21 cellular contexts compared by ENCODE assay signal in genomic region chr1:8541961-8542521, GRCh38.
A peak's percentile ranks its signal among the peaks of the same experiment; 100 is the strongest.
DNase-seq lines count a peak whose midpoint lies in the region; ATAC-seq and TF ChIP-seq lines count a peak whose summit lies in the region.
"Had no signal": no experiment of that assay in that cellular context is flagged by ENCODE, and none has a peak within 500 bp of the region (broad histone marks: within the 10 kb centered on the region; RNA-seq: fewer than 3 reads in every experiment).

No MANE protein-coding gene starts in this region.

- TF ChIP-seq CTCF in left ventricle myocardium inferior (IDR thresholded peaks at IDR 0.05; ENCODE audit: borderline replicate concordance) (no peak), cardiac fibroblast (IDR thresholded peaks at IDR 0.05; ENCODE audit: low read depth, low read length) (no peak), left lung (IDR thresholded peaks at IDR 0.05) (no peak)

- DNase-seq in left ventricle myocardium superior (no peak), left ventricle myocardium inferior (no peak), cardiac fibroblast (ENCODE audit: low read depth in 2 of 2) (peak; percentile 45 to 77), left lung (no peak), NCI-H510A (lab: John Stamatoyannopoulos, UW) (no peak), iPS-NIHi7 (ENCODE audit: extremely low spot score) (no peak)
- no peak for DNase-seq in activated CD4-positive, alpha-beta T cell treated with anti-CD3 and anti-CD28 coated beads, Interleukin-2, amount 50 U/mL, for 1 hour
- DNase-seq: activated CD4-positive, alpha-beta T cell treated with anti-CD3 and anti-CD28 coated beads, Interleukin-2, amount 10 ng/mL, durations not matched to agents 24 days and 14 days; activated CD8-positive, alpha-beta memory T cell treated with anti-CD3 and anti-CD28 coated beads, Interleukin-2, amount 50 U/mL, for 48 hours; activated naive CD4-positive, alpha-beta T cell; anterior cingulate cortex; gastrocnemius medialis; Kasumi-1; lower lobe of right lung; naive B cell; NCI-H1436; SK-N-SH had no signal

- no peaks in the 10 kb centered on the region for H3K9me3 ChIP-seq in left ventricle myocardium inferior (replicated peaks)
- no peaks in the 10 kb centered on the region for H3K9me3 ChIP-seq in left lung
- H3K9me3 ChIP-seq: gastrocnemius medialis, lower lobe of right lung had no signal

- H3K27me3 ChIP-seq in left ventricle myocardium inferior (ENCODE audit: low read depth) (no peaks in the 10 kb centered on the region), left lung (no peaks in the 10 kb centered on the region)
- H3K27me3 ChIP-seq: BLaER1, gastrocnemius medialis had no signal

- H3K36me3 ChIP-seq in left ventricle myocardium inferior (peaks cover 5% of the 10 kb centered on the region), left lung (no peaks in the 10 kb centered on the region)
- H3K36me3 ChIP-seq: gastrocnemius medialis had no signal

- peaks cover 8% of the 10 kb centered on the region for H3K4me1 ChIP-seq in left ventricle myocardium inferior
- H3K4me1 ChIP-seq in left lung: peaks cover 0 to 3% of the 10 kb centered on the region in 2 donors
- H3K4me1 ChIP-seq: parathyroid adenoma had no signal

- H3K27ac ChIP-seq in left ventricle myocardium inferior (replicated peaks): no peak overlapping the region
- H3K27ac ChIP-seq in left lung: no peak overlapping the region
- H3K27ac ChIP-seq: BLaER1, gastrocnemius medialis, lower lobe of right lung, parathyroid adenoma had no signal

- H3K4me3 ChIP-seq in left ventricle myocardium inferior (no peak overlapping the region), cardiac fibroblast (replicated peaks in 1 of 2; ENCODE audit: low read depth in 2 of 2, low read length in 2 of 2) (no peak overlapping the region), left lung (no peak overlapping the region)
- H3K4me3 ChIP-seq: BLaER1, gastrocnemius medialis, lower lobe of right lung had no signal

- intact Hi-C loops in left ventricle myocardium superior (cut with micrococcal nuclease): no loop called here
- intact Hi-C loops in left ventricle myocardium inferior (cut with micrococcal nuclease): no loop called here
- intact Hi-C loops in left lung (cut with DNase I): no loop called here

- ATAC-seq in left ventricle myocardium superior: peak; percentile 45
- peak; percentile 7 for ATAC-seq in left lung
- no peak for ATAC-seq in GM18873 (IDR thresholded peaks at IDR 0.05; ENCODE audit: low FRiP score, unreplicated experiment)
- ATAC-seq: gastrocnemius medialis, lower lobe of right lung, Panc1 had no signal

Comparison
In these comparisons a context has a peak if more than half of its experiments do, and no peak if none do; other contexts are left out.
1. DNase-seq: peak in cardiac fibroblast (2 of 2); none in left ventricle myocardium superior (single experiment), left ventricle myocardium inferior (single experiment), left lung (0 of 2), activated CD4-positive, alpha-beta T cell treated with anti-CD3 and anti-CD28 coated beads, Interleukin-2, amount 50 U/mL, for 1 hour (single experiment), NCI-H510A (single experiment) and iPS-NIHi7 (single experiment).